In the genomic region with DNA sequence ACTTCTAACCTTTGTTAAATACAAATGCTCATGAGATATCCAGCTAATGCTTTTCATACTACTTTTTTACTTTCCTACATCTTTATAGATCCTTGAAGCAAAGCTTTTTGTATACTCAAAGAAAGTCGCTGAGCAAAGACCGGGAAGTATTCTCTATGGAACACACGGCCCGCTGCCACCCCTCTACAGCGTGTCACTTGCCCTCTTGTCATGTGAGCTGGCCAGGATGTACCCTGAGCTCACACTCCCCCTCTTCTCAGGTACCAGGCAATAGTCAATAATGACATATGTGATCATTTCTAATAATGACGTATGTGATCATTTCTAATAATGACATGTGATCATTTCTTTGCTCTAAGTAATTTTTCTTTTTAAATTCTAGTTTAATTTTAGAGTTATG, we compare ENCODE assay signal across 16 cellular contexts.
A peak's percentile ranks its signal among the peaks of the same experiment; 100 is the strongest.
DNase-seq lines count a peak whose midpoint lies in the region; ATAC-seq and TF ChIP-seq lines count a peak whose summit lies in the region.
"Had no signal": no experiment of that assay in that cellular context is flagged by ENCODE, and none has a peak within 500 bp of the region (broad histone marks: within the 10 kb centered on the region; RNA-seq: fewer than 3 reads in every experiment).

No MANE protein-coding gene starts in this region.

- H3K27me3 ChIP-seq in left ventricle myocardium inferior (ENCODE audit: low read depth): no peaks in the 10 kb centered on the region
- no peaks in the 10 kb centered on the region for H3K27me3 ChIP-seq in IMR-90 (ENCODE audit: control insufficient read depth, insufficient read depth, low read length)
- H3K27me3 ChIP-seq in psoas muscle (ENCODE audit: insufficient read depth in 3 of 3, low read length in 2 of 3): no peaks in the 10 kb centered on the region
- H3K27me3 ChIP-seq: BLaER1 had no signal

- CTCF ChIA-PET in IMR-90 (lab: Yijun Ruan, JAX): no interaction called here

- H2BK20ac ChIP-seq in IMR-90 (ENCODE audit: low read depth, low read length): no peak overlapping the region

- no CpG with 5 or more reads among the region's 6 CpGs for WGBS in IMR-90 (ENCODE audit: extremely low coverage in 2 of 2, insufficient read length in 1 of 2), 2 experiments
- WGBS in psoas muscle, 3 donors: 67 to 82% (median 67%) methylated on average over 6 of the region's 6 CpGs

- dilution Hi-C loops in IMR-90 (cut with HindIII; ENCODE audit: low sequenced_read_pairs, unreplicated experiment): no loop called here

- H2BK15ac ChIP-seq in IMR-90 (ENCODE audit: low read depth, low read length): no peak overlapping the region

- H3K23ac ChIP-seq in IMR-90 (ENCODE audit: low read depth, low read length): no peak overlapping the region

- no peak overlapping the region for H2AFZ ChIP-seq in IMR-90 (replicated peaks; ENCODE audit: low read length, poor library complexity)

- in situ Hi-C loops in IMR-90 (cut with MboI; ENCODE audit: low sequenced_read_pairs): no loop called here

- POLR2A ChIA-PET in IMR-90 (lab: Charles Lee; ENCODE audit: unreplicated experiment): no interaction called here

- peaks cover 5% of the 10 kb centered on the region; the same call in 1 of the 2 replicates for H3K9me1 ChIP-seq in IMR-90 (ENCODE audit: insufficient read depth, low read length)

- BruUV-seq in IMR-90 (replicated peaks; lab: Mats Ljungman, UMichigan): no TSS peak

- no peak overlapping the region for H4K5ac ChIP-seq in IMR-90 (ENCODE audit: low read depth, low read length)

- TF ChIP-seq CTCF in left ventricle myocardium inferior (IDR thresholded peaks at IDR 0.05; ENCODE audit: borderline replicate concordance): no peak
- TF ChIP-seq CTCF in IMR-90 (conservative IDR thresholded peaks at IDR 0.05; ENCODE audit: low read depth, low read length): no peak
- TF ChIP-seq CTCF in psoas muscle (IDR thresholded peaks at IDR 0.05): no peak

- H4K20me1 ChIP-seq in IMR-90 (ENCODE audit: insufficient read depth, low read length): no peaks in the 10 kb centered on the region
- H4K20me1 ChIP-seq: BLaER1 had no signal

- H3K14ac ChIP-seq in IMR-90 (replicated peaks; ENCODE audit: low read depth, low read length): no peak overlapping the region

- no peak overlapping the region for H3K56ac ChIP-seq in IMR-90 (ENCODE audit: extremely low read depth, insufficient read depth, low read length)

- H3K4ac ChIP-seq in IMR-90 (ENCODE audit: low read depth, low read length): no peak overlapping the region

- H3K4me1 ChIP-seq in left ventricle myocardium inferior (peaks cover 67% of the 10 kb centered on the region), IMR-90 (ENCODE audit: control insufficient read depth, insufficient read depth, low read length) (peaks cover 11% of the 10 kb centered on the region), psoas muscle (no peaks in the 10 kb centered on the region)

- DNase-seq in left ventricle myocardium inferior (no peak), Right ventricle myocardium inferior (ENCODE audit: missing footprints) (no peak), IMR-90 (no peak), psoas muscle (no peak), AG08395 (ENCODE audit: low spot score) (no peak)
- DNase-seq in stimulated activated CD4-positive, alpha-beta T cell treated with anti-CD3 and anti-CD28 coated beads, Interleukin-4, amount 100 ng/mL, for 1 hour: no peak
- DNase-seq: Caco-2; CD4-positive, CD25-positive, alpha-beta regulatory T cell; CD8-positive, alpha-beta T cell; DMS153; DND-41; GOT3; HFFc6 had no signal

- no peak for TF ChIP-seq RAD21 in IMR-90 (IDR thresholded peaks at IDR 0.05; ENCODE audit: low read length)

- H4K8ac ChIP-seq in IMR-90 (ENCODE audit: low read depth in 2 of 2, low read length in 2 of 2): no peak overlapping the region

- H3K36me3 ChIP-seq in left ventricle myocardium inferior (peaks cover 8% of the 10 kb centered on the region), IMR-90 (ENCODE audit: control insufficient read depth, insufficient read depth, low read length) (no peaks in the 10 kb centered on the region), psoas muscle (ENCODE audit: insufficient read depth in 1 of 2, low read depth in 1 of 2) (peaks cover 0 to 41% of the 10 kb centered on the region in 2 donors)
- H3K36me3 ChIP-seq: BLaER1, HAP-1 had no signal

- no peaks in the 10 kb centered on the region for H3K9me3 ChIP-seq in left ventricle myocardium inferior (replicated peaks)
- no peaks in the 10 kb centered on the region for H3K9me3 ChIP-seq in IMR-90 (ENCODE audit: control insufficient read depth, insufficient read depth, low read length)
- no peaks in the 10 kb centered on the region for H3K9me3 ChIP-seq in psoas muscle
- H3K9me3 ChIP-seq: BLaER1, Caco-2, HAP-1 had no signal

- intact Hi-C loops in left ventricle myocardium inferior (cut with micrococcal nuclease) (no loop called here), Right ventricle myocardium inferior (cut with DNase I) (loop anchor here (5.0 kb wide), 1 partner anchor 40 kb away; no protein-coding TSS in a partner anchor), IMR-90 (cut with micrococcal nuclease) (no loop called here), psoas muscle (cut with DNase I) (no loop called here)

- no peak for ATAC-seq in Right ventricle myocardium inferior
- no peak for ATAC-seq in IMR-90 (ENCODE audit: low read depth)
- peak; percentile 57 to 70 (median 66) for ATAC-seq in psoas muscle
- ATAC-seq: CD8-positive, alpha-beta T cell had no signal

- TF ChIP-seq POLR2A in IMR-90 (IDR thresholded peaks at IDR 0.05; ENCODE audit: low read depth, low read length): no peak

- H3K9ac ChIP-seq in IMR-90 (ENCODE audit: low read depth, low read length): no peak overlapping the region
- H3K9ac ChIP-seq: BLaER1 had no signal

- no peak overlapping the region for H2BK120ac ChIP-seq in IMR-90 (ENCODE audit: low read depth, low read length)

- 0 out of 2 replicates have a peak overlapping the region, but pooled peaks have one; percentile 30 for H2AK5ac ChIP-seq in IMR-90 (ENCODE audit: low read depth, low read length)

- no peak overlapping the region for H3K18ac ChIP-seq in IMR-90 (ENCODE audit: low read depth, low read length)

- H3K79me1 ChIP-seq in IMR-90 (ENCODE audit: low read depth in 1 of 2, low read length in 2 of 2): no peaks in the 10 kb centered on the region

- no peak overlapping the region for H3K4me2 ChIP-seq in IMR-90 (ENCODE audit: low read depth, low read length)
- H3K4me2 ChIP-seq: BLaER1 had no signal

- no peak overlapping the region for H4K91ac ChIP-seq in IMR-90 (ENCODE audit: insufficient read depth, low read depth, low read length)

- no peak overlapping the region for H3K4me3 ChIP-seq in left ventricle myocardium inferior
- no peak overlapping the region for H3K4me3 ChIP-seq in IMR-90 (ENCODE audit: insufficient read depth, low read depth, low read length)
- H3K4me3 ChIP-seq in psoas muscle: no peak overlapping the region
- H3K4me3 ChIP-seq: BLaER1, HAP-1 had no signal

- H3K27ac ChIP-seq in left ventricle myocardium inferior (replicated peaks) (peak overlapping the region; percentile 72), IMR-90 (ENCODE audit: insufficient read depth, low read length) (no peak overlapping the region), psoas muscle (peak overlapping the region; percentile 4)
- H3K27ac ChIP-seq: BLaER1, C4-2B had no signal

- H2AK9ac ChIP-seq in IMR-90 (replicated peaks; ENCODE audit: low read depth, low read length, poor library complexity): no peak overlapping the region

- H2BK5ac ChIP-seq in IMR-90 (ENCODE audit: low read depth, low read length, poor library complexity, severe bottlenecking): no peak overlapping the region

TF ChIP-seq in IMR-90, 13 proteins besides CTCF, POLR2A, EP300 and RAD21:
- TF ChIP-seq MXI1 (IDR thresholded peaks at IDR 0.05; ENCODE audit: borderline replicate concordance, low read depth, low read length) (no peak), CHD1 (IDR thresholded peaks at IDR 0.05; ENCODE audit: low read depth, low read length) (no peak), BHLHE40 (IDR thresholded peaks at IDR 0.05; ENCODE audit: low read depth, low read length) (no peak), RCOR1 (IDR thresholded peaks at IDR 0.05; ENCODE audit: insufficient replicate concordance, low read length) (no peak), MAFK (IDR thresholded peaks at IDR 0.05; ENCODE audit: low read depth, low read length) (no peak), NFE2L2 (IDR thresholded peaks at IDR 0.05; ENCODE audit: low read depth, low read length) (no peak), MAZ (IDR thresholded peaks at IDR 0.05; ENCODE audit: borderline replicate concordance, low read depth, low read length) (no peak), FOS (IDR thresholded peaks at IDR 0.05; ENCODE audit: low read depth, low read length) (no peak)
- TF ChIP-seq, protein P1, sequence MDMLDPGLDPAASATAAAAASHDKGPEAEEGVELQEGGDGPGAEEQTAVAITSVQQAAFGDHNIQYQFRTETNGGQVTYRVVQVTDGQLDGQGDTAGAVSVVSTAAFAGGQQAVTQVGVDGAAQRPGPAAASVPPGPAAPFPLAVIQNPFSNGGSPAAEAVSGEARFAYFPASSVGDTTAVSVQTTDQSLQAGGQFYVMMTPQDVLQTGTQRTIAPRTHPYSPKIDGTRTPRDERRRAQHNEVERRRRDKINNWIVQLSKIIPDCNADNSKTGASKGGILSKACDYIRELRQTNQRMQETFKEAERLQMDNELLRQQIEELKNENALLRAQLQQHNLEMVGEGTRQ (IDR thresholded peaks at IDR 0.05; ENCODE audit: low read depth, low read length): no peak
- TF ChIP-seq, protein P2, sequence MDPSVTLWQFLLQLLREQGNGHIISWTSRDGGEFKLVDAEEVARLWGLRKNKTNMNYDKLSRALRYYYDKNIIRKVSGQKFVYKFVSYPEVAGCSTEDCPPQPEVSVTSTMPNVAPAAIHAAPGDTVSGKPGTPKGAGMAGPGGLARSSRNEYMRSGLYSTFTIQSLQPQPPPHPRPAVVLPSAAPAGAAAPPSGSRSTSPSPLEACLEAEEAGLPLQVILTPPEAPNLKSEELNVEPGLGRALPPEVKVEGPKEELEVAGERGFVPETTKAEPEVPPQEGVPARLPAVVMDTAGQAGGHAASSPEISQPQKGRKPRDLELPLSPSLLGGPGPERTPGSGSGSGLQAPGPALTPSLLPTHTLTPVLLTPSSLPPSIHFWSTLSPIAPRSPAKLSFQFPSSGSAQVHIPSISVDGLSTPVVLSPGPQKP (IDR thresholded peaks at IDR 0.05; ENCODE audit: borderline replicate concordance, low read depth, low read length): no peak

Comparison
In these comparisons a context has a peak if more than half of its experiments do, and no peak if none do; other contexts are left out.
1. ATAC-seq: peak in psoas muscle (4 of 4); none in Right ventricle myocardium inferior (single experiment) and IMR-90 (single experiment).